1 cellular context compared by ENCODE assay signal in the genomic region with DNA sequence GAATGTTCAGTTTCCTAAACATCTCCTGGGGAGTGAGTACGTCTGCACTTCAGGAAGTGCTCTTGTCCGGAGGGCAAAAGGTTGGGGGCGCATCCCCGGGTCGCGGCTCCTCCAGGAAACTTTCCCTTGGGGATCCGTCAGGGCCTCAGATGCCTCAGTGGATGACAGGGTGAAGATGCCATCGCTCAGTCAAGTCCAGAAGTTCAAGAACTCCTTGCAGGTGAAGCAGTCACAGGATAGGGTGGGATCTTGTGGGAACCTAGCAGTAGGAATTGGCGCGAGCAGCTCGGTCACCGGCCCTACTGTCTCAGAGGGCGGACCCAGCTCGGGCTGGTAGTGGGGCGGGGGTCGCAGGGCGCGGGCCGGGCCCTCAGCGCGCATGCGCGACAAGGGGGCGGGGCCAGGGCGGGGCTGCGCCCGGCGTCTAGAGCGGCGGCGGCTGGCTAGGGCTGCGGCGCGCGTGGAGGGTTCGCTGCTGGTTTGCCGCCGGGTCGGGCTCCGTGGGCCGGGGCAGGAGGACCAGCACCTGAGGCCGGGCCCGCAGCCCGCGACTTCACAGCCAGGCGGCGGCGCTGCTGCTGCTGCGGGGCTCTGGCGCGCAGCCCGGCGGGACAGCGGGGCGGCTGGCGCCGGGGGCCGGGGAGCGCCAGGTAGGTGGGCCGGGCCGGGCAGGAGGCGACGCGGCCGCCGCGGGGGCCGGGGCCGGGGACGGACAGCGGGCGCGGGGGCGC.
TF ChIP-seq lines count a peak whose summit lies in the region.

A gene (plus strand): TSS at position 423 of the 731 bp plus-strand sequence. CDS start 75,191 bp downstream, outside the sequence.

TF ChIP-seq in HepG2, 621 proteins besides CTCF, POLR2A, EP300 and RAD21 (continued from another document and continues in another):
- TF ChIP-seq KAT8 (CRISPR knock-in tag; IDR thresholded peaks at IDR 0.05) (peak; percentile 54; the same call in 1 of the 2 replicates), GFI1 (CRISPR knock-in tag; IDR thresholded peaks at IDR 0.05; ENCODE audit: borderline replicate concordance) (no peak), ZNF678 (CRISPR knock-in tag; IDR thresholded peaks at IDR 0.05) (0 out of 2 replicates have a peak, but pooled peaks have one; percentile 52), SAP130 (CRISPR knock-in tag; IDR thresholded peaks at IDR 0.05; ENCODE audit: low read depth) (peak; percentile 72), ZNF367 (CRISPR knock-in tag; IDR thresholded peaks at IDR 0.05; ENCODE audit: borderline replicate concordance) (no peak; the same call in 1 of the 2 replicates), ARNTL (CRISPR knock-in tag; IDR thresholded peaks at IDR 0.05) (0 out of 2 replicates have a peak, but pooled peaks have one; percentile 36), ZNF839 (CRISPR knock-in tag; IDR thresholded peaks at IDR 0.05; ENCODE audit: borderline replicate concordance) (0 out of 2 replicates have a peak, but pooled peaks have one; percentile 40), GABPB1 (CRISPR knock-in tag; IDR thresholded peaks at IDR 0.05) (peak; percentile 61), ZNF33B (CRISPR knock-in tag; IDR thresholded peaks at IDR 0.05) (peak; percentile 89; the same call in 1 of the 2 replicates), KMT2B (CRISPR knock-in tag; IDR thresholded peaks at IDR 0.05) (0 out of 2 replicates have a peak, but pooled peaks have one; percentile 27), ZNF792 (CRISPR knock-in tag; IDR thresholded peaks at IDR 0.05) (no peak), SIN3A (IDR thresholded peaks at IDR 0.05; ENCODE audit: borderline replicate concordance, low read depth, low read length) (peak; percentile 26; the same call in 1 of the 2 replicates), RFXAP (CRISPR knock-in tag; IDR thresholded peaks at IDR 0.05; ENCODE audit: borderline replicate concordance) (0 out of 2 replicates have a peak, but pooled peaks have one; percentile 28), RARA (CRISPR knock-in tag; IDR thresholded peaks at IDR 0.05) (peak; percentile 35; the same call in 1 of the 2 replicates), ETV5 (CRISPR knock-in tag; IDR thresholded peaks at IDR 0.05; ENCODE audit: borderline replicate concordance) (peak; percentile 34; the same call in 1 of the 2 replicates), ZNF205 (CRISPR knock-in tag; IDR thresholded peaks at IDR 0.05) (peak; percentile 44; the same call in 1 of the 2 replicates), ZFP41 (CRISPR knock-in tag; IDR thresholded peaks at IDR 0.05; ENCODE audit: borderline replicate concordance) (no peak), ZFP36L2 (CRISPR knock-in tag; IDR thresholded peaks at IDR 0.05) (0 out of 2 replicates have a peak, but pooled peaks have one; percentile 18), SOX6 (IDR thresholded peaks at IDR 0.05) (no peak), SOX6 (CRISPR knock-in tag; IDR thresholded peaks at IDR 0.05) (0 out of 2 replicates have a peak, but pooled peaks have one; percentile 18), FOXJ3 (CRISPR knock-in tag; IDR thresholded peaks at IDR 0.05; ENCODE audit: borderline replicate concordance) (no peak), FOXC1 (CRISPR knock-in tag; IDR thresholded peaks at IDR 0.05; ENCODE audit: borderline replicate concordance) (no peak; the same call in 1 of the 2 replicates), DMAP1 (CRISPR knock-in tag; IDR thresholded peaks at IDR 0.05) (peak; percentile 43), ZNF256 (CRISPR knock-in tag; conservative IDR thresholded peaks at IDR 0.05) (0 out of 2 replicates have a peak, but pooled peaks have one; percentile 33)
- TF ChIP-seq, protein P1, sequence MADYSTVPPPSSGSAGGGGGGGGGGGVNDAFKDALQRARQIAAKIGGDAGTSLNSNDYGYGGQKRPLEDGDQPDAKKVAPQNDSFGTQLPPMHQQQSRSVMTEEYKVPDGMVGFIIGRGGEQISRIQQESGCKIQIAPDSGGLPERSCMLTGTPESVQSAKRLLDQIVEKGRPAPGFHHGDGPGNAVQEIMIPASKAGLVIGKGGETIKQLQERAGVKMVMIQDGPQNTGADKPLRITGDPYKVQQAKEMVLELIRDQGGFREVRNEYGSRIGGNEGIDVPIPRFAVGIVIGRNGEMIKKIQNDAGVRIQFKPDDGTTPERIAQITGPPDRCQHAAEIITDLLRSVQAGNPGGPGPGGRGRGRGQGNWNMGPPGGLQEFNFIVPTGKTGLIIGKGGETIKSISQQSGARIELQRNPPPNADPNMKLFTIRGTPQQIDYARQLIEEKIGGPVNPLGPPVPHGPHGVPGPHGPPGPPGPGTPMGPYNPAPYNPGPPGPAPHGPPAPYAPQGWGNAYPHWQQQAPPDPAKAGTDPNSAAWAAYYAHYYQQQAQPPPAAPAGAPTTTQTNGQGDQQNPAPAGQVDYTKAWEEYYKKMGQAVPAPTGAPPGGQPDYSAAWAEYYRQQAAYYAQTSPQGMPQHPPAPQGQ (CRISPR knock-in tag; IDR thresholded peaks at IDR 0.05; ENCODE audit: borderline replicate concordance): no peak
- TF ChIP-seq, protein P2, sequence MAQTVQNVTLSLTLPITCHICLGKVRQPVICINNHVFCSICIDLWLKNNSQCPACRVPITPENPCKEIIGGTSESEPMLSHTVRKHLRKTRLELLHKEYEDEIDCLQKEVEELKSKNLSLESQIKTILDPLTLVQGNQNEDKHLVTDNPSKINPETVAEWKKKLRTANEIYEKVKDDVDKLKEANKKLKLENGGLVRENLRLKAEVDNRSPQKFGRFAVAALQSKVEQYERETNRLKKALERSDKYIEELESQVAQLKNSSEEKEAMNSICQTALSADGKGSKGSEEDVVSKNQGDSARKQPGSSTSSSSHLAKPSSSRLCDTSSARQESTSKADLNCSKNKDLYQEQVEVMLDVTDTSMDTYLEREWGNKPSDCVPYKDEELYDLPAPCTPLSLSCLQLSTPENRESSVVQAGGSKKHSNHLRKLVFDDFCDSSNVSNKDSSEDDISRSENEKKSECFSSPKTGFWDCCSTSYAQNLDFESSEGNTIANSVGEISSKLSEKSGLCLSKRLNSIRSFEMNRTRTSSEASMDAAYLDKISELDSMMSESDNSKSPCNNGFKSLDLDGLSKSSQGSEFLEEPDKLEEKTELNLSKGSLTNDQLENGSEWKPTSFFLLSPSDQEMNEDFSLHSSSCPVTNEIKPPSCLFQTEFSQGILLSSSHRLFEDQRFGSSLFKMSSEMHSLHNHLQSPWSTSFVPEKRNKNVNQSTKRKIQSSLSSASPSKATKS (CRISPR knock-in tag; IDR thresholded peaks at IDR 0.05): no peak
- TF ChIP-seq, protein P3, sequence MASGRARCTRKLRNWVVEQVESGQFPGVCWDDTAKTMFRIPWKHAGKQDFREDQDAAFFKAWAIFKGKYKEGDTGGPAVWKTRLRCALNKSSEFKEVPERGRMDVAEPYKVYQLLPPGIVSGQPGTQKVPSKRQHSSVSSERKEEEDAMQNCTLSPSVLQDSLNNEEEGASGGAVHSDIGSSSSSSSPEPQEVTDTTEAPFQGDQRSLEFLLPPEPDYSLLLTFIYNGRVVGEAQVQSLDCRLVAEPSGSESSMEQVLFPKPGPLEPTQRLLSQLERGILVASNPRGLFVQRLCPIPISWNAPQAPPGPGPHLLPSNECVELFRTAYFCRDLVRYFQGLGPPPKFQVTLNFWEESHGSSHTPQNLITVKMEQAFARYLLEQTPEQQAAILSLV (CRISPR knock-in tag; IDR thresholded peaks at IDR 0.05; ENCODE audit: borderline replicate concordance): peak; percentile 42; the same call in 1 of the 2 replicates
- TF ChIP-seq, protein P4, sequence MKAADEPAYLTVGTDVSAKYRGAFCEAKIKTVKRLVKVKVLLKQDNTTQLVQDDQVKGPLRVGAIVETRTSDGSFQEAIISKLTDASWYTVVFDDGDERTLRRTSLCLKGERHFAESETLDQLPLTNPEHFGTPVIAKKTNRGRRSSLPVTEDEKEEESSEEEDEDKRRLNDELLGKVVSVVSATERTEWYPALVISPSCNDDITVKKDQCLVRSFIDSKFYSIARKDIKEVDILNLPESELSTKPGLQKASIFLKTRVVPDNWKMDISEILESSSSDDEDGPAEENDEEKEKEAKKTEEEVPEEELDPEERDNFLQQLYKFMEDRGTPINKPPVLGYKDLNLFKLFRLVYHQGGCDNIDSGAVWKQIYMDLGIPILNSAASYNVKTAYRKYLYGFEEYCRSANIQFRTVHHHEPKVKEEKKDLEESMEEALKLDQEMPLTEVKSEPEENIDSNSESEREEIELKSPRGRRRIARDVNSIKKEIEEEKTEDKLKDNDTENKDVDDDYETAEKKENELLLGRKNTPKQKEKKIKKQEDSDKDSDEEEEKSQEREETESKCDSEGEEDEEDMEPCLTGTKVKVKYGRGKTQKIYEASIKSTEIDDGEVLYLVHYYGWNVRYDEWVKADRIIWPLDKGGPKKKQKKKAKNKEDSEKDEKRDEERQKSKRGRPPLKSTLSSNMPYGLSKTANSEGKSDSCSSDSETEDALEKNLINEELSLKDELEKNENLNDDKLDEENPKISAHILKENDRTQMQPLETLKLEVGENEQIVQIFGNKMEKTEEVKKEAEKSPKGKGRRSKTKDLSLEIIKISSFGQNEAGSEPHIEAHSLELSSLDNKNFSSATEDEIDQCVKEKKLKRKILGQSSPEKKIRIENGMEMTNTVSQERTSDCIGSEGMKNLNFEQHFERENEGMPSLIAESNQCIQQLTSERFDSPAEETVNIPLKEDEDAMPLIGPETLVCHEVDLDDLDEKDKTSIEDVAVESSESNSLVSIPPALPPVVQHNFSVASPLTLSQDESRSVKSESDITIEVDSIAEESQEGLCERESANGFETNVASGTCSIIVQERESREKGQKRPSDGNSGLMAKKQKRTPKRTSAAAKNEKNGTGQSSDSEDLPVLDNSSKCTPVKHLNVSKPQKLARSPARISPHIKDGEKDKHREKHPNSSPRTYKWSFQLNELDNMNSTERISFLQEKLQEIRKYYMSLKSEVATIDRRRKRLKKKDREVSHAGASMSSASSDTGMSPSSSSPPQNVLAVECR (CRISPR knock-in tag; IDR thresholded peaks at IDR 0.05; ENCODE audit: borderline replicate concordance): peak; percentile 44; the same call in 1 of the 2 replicates
- TF ChIP-seq, protein P5, sequence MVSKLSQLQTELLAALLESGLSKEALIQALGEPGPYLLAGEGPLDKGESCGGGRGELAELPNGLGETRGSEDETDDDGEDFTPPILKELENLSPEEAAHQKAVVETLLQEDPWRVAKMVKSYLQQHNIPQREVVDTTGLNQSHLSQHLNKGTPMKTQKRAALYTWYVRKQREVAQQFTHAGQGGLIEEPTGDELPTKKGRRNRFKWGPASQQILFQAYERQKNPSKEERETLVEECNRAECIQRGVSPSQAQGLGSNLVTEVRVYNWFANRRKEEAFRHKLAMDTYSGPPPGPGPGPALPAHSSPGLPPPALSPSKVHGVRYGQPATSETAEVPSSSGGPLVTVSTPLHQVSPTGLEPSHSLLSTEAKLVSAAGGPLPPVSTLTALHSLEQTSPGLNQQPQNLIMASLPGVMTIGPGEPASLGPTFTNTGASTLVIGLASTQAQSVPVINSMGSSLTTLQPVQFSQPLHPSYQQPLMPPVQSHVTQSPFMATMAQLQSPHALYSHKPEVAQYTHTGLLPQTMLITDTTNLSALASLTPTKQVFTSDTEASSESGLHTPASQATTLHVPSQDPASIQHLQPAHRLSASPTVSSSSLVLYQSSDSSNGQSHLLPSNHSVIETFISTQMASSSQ (IDR thresholded peaks at IDR 0.05; ENCODE audit: low read depth): no peak
- TF ChIP-seq, protein P5 (CRISPR knock-in tag; IDR thresholded peaks at IDR 0.05; ENCODE audit: borderline replicate concordance): 0 out of 2 replicates have a peak, but pooled peaks have one; percentile 17
- TF ChIP-seq, protein P6, sequence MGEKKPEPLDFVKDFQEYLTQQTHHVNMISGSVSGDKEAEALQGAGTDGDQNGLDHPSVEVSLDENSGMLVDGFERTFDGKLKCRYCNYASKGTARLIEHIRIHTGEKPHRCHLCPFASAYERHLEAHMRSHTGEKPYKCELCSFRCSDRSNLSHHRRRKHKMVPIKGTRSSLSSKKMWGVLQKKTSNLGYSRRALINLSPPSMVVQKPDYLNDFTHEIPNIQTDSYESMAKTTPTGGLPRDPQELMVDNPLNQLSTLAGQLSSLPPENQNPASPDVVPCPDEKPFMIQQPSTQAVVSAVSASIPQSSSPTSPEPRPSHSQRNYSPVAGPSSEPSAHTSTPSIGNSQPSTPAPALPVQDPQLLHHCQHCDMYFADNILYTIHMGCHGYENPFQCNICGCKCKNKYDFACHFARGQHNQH (CRISPR knock-in tag; IDR thresholded peaks at IDR 0.05): peak; percentile 56; the same call in 1 of the 2 replicates
- TF ChIP-seq, protein P7, sequence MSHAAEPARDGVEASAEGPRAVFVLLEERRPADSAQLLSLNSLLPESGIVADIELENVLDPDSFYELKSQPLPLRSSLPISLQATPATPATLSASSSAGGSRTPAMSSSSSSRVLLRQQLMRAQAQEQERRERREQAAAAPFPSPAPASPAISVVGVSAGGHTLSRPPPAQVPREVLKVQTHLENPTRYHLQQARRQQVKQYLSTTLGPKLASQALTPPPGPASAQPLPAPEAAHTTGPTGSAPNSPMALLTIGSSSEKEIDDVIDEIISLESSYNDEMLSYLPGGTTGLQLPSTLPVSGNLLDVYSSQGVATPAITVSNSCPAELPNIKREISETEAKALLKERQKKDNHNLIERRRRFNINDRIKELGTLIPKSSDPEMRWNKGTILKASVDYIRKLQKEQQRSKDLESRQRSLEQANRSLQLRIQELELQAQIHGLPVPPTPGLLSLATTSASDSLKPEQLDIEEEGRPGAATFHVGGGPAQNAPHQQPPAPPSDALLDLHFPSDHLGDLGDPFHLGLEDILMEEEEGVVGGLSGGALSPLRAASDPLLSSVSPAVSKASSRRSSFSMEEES (CRISPR knock-in tag; IDR thresholded peaks at IDR 0.05): no peak
- TF ChIP-seq, protein P8, sequence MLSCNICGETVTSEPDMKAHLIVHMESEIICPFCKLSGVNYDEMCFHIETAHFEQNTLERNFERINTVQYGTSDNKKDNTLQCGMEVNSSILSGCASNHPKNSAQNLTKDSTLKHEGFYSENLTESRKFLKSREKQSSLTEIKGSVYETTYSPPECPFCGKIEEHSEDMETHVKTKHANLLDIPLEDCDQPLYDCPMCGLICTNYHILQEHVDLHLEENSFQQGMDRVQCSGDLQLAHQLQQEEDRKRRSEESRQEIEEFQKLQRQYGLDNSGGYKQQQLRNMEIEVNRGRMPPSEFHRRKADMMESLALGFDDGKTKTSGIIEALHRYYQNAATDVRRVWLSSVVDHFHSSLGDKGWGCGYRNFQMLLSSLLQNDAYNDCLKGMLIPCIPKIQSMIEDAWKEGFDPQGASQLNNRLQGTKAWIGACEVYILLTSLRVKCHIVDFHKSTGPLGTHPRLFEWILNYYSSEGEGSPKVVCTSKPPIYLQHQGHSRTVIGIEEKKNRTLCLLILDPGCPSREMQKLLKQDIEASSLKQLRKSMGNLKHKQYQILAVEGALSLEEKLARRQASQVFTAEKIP (CRISPR knock-in tag; IDR thresholded peaks at IDR 0.05; ENCODE audit: borderline replicate concordance): no peak
- TF ChIP-seq, protein P9, sequence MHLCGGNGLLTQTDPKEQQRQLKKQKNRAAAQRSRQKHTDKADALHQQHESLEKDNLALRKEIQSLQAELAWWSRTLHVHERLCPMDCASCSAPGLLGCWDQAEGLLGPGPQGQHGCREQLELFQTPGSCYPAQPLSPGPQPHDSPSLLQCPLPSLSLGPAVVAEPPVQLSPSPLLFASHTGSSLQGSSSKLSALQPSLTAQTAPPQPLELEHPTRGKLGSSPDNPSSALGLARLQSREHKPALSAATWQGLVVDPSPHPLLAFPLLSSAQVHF (CRISPR knock-in tag; IDR thresholded peaks at IDR 0.05): no peak
